Comparison of ENCODE assay signal across 9 cellular contexts in the genomic region with DNA sequence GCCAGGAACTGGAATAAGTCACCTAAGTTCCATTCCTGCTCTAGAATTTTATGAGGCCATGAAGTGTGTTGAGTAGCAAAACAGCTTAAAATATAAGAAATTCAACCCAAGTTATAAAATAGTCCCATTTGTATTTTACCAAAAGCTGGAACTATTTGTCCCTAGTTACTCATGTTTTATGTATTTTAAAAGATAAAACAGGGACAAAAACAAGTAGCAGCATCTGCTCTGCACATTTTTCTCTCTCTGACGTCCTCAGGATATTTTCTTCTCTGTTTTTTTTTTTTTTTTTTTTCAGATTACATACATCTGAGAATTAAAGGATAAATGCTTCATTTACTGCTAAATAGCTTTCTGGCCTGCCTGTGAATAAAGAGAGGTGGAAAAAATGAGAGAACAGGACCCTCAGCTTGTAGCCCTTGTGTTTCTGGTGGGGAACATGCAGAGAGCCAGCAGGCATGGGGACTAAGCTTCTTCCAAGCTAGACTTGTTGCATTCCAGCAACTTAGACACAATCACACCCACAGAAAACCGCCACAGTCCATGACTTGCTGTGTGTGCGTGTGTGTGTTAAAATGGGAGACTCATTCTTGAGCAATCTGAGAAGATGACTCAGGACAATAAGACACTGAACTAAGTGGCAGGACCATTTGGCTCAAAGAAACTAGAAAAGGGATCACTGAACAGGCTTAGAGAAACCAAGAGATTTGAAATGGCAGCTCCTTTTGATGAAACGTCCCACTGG.
DNase-seq lines count a peak whose midpoint lies in the region; ATAC-seq and TF ChIP-seq lines count a peak whose summit lies in the region.
"Had no signal": no experiment of that assay in that cellular context is flagged by ENCODE, and none has a peak within 500 bp of the region (broad histone marks: within the 10 kb centered on the region; RNA-seq: fewer than 3 reads in every experiment).

No MANE protein-coding gene starts in this region.

- no peaks in the 10 kb centered on the region for H3K9me3 ChIP-seq in mucosa of descending colon

- H3K4me3 ChIP-seq in AG10803 (ENCODE audit: low read length) (no peak overlapping the region), coronary artery (no peak overlapping the region), mucosa of descending colon (no peak overlapping the region)

- intact Hi-C loops in mucosa of descending colon (cut with DNase I, micrococcal nuclease), result no loop called here

- no peaks in the 10 kb centered on the region for H3K36me3 ChIP-seq in mucosa of descending colon (ENCODE audit: low read depth)

- peak overlapping the region; percentile 36 to 74 for H3K27ac ChIP-seq in coronary artery

- H3K4me1 ChIP-seq in mucosa of descending colon (ENCODE audit: low read depth), result no peaks in the 10 kb centered on the region

- ATAC-seq in mucosa of descending colon, result peak; percentile 27
- ATAC-seq in HG02798 (IDR thresholded peaks at IDR 0.05; ENCODE audit: poor library complexity, unreplicated experiment), result no peak

- TF ChIP-seq CTCF in AG10803 (conservative IDR thresholded peaks at IDR 0.05; ENCODE audit: low read length) (no peak), coronary artery (IDR thresholded peaks at IDR 0.05) (no peak), mucosa of descending colon (IDR thresholded peaks at IDR 0.05) (no peak), GM20000 (IDR thresholded peaks at IDR 0.05; ENCODE audit: extremely low read depth, missing control alignments) (no peak)

- DNase-seq in AG10803 (ENCODE audit: low read depth) (peak; percentile 99), MV-4-11 (lab: John Stamatoyannopoulos, UW) (peak; percentile 94), coronary artery (ENCODE audit: low spot score) (peak; percentile 79), mucosa of descending colon (peak in 1 of 3 donors; percentile 4), NCI-H146 treated with DMSO at 0.1 percent for 48 hours (lab: John Stamatoyannopoulos, UW; ENCODE audit: unreplicated experiment) (no peak), GM20000 (ENCODE audit: low spot score) (no peak)
- no peak for DNase-seq in stimulated activated CD4-positive, alpha-beta T cell treated with anti-CD3 and anti-CD28 coated beads, Interleukin-4, amount 100 ng/mL, for 1 hour
- DNase-seq: MM.1S had no signal

Comparison
In these comparisons a context has a peak if more than half of its experiments do, and no peak if none do; other contexts are left out.
1. DNase-seq: peak in AG10803 (single experiment), MV-4-11 (single experiment) and coronary artery (single experiment); none in stimulated activated CD4-positive, alpha-beta T cell treated with anti-CD3 and anti-CD28 coated beads, Interleukin-4, amount 100 ng/mL, for 1 hour (single experiment), NCI-H146 treated with DMSO at 0.1 percent for 48 hours (single experiment) and GM20000 (single experiment).